In genomic region chr12:71710276-71711125, GRCh38 we compare ENCODE assay signal across 11 cellular contexts. TPM values are rescaled to one million over a fixed set of nuclear protein-coding genes. Genes with fewer than 3 reads are reported as not detected.
DNase-seq lines count a peak whose midpoint lies in the region; ATAC-seq and TF ChIP-seq lines count a peak whose summit lies in the region.
"Had no signal": no experiment of that assay in that cellular context is flagged by ENCODE, and none has a peak within 500 bp of the region (broad histone marks: within the 10 kb centered on the region; RNA-seq: fewer than 3 reads in every experiment).

No MANE protein-coding gene starts in this region.

- no peaks in the 10 kb centered on the region for H3K27me3 ChIP-seq in gastrocnemius medialis

- H3K27ac Mint-ChIP-seq in stimulated activated naive CD8-positive, alpha-beta T cell treated with anti-CD3 and anti-CD28 coated beads, Interleukin-15, amount 100 ng/mL, for 72 hours, result no peak overlapping the region
- H3K27ac Mint-ChIP-seq in naive thymus-derived CD8-positive, alpha-beta T cell, result no peak overlapping the region
- H3K27ac Mint-ChIP-seq: CD4-positive, CD25-positive, alpha-beta regulatory T cell had no signal

- no peak for TF ChIP-seq CTCF in gastrocnemius medialis (IDR thresholded peaks at IDR 0.05 in 4 of 5, conservative IDR thresholded peaks at IDR 0.05 in 1 of 5)

- no peak for TF ChIP-seq POLR2A in gastrocnemius medialis (IDR thresholded peaks at IDR 0.05)

- no peak for DNase-seq in stimulated activated naive CD8-positive, alpha-beta T cell treated with anti-CD3 and anti-CD28 coated beads, Interleukin-15, Interleukin-2, amounts not matched to agents 100 U/mL and 50 U/mL, for 24 hours
- DNase-seq in stimulated activated naive CD8-positive, alpha-beta T cell treated with anti-CD3 and anti-CD28 coated beads, Interleukin-15, amount 100 ng/mL, for 72 hours, result no peak
- peak; percentile 76 for DNase-seq in SW480 (ENCODE audit: low spot score)
- peak; percentile 37 for DNase-seq in fibroblast of the conjunctiva (ENCODE audit: low read depth)
- DNase-seq in naive thymus-derived CD8-positive, alpha-beta T cell, result no peak
- no peak for DNase-seq in gastrocnemius medialis
- DNase-seq: CD4-positive, CD25-positive, alpha-beta regulatory T cell; H7; NCI-H524 treated with DMSO at 0.1 percent for 48 hours had no signal

- POLR2A ChIA-PET in naive thymus-derived CD8-positive, alpha-beta T cell (lab: Charles Lee), result no interaction called here

- intact Hi-C loops in gastrocnemius medialis (cut with DNase I; ENCODE audit: low total_unique reads), result no loop called here

- H3K36me3 Mint-ChIP-seq in naive thymus-derived CD8-positive, alpha-beta T cell, result peaks cover 7 to 49% (median 38%) of the 10 kb centered on the region in 3 donors

- no peaks in the 10 kb centered on the region for H3K27me3 Mint-ChIP-seq in stimulated activated naive CD8-positive, alpha-beta T cell treated with anti-CD3 and anti-CD28 coated beads, Interleukin-15, amount 100 ng/mL, for 72 hours
- no peaks in the 10 kb centered on the region for H3K27me3 Mint-ChIP-seq in naive thymus-derived CD8-positive, alpha-beta T cell
- H3K27me3 Mint-ChIP-seq: CD4-positive, CD25-positive, alpha-beta regulatory T cell had no signal

- H3K4me3 Mint-ChIP-seq in stimulated activated naive CD8-positive, alpha-beta T cell treated with anti-CD3 and anti-CD28 coated beads, Interleukin-15, amount 100 ng/mL, for 72 hours, result no peak overlapping the region
- H3K4me3 Mint-ChIP-seq in naive thymus-derived CD8-positive, alpha-beta T cell, result no peak overlapping the region
- H3K4me3 Mint-ChIP-seq: CD4-positive, CD25-positive, alpha-beta regulatory T cell had no signal

- in situ Hi-C loops in gastrocnemius medialis (cut with MboI; ENCODE audit: low sequenced_read_pairs in 4 of 4), result no loop called here

- H3K27ac ChIP-seq in gastrocnemius medialis, result no peak overlapping the region

- no peaks in the 10 kb centered on the region for H3K4me1 ChIP-seq in gastrocnemius medialis

- H3K4me3 ChIP-seq in gastrocnemius medialis, result no peak overlapping the region

- H3K9me3 Mint-ChIP-seq in stimulated activated naive CD8-positive, alpha-beta T cell treated with anti-CD3 and anti-CD28 coated beads, Interleukin-15, amount 100 ng/mL, for 72 hours, result peaks cover 15 to 50% of the 10 kb centered on the region in 2 donors
- H3K9me3 Mint-ChIP-seq in naive thymus-derived CD8-positive, alpha-beta T cell, result peaks cover 9 to 54% (median 35%) of the 10 kb centered on the region in 9 donors

- peak; percentile 55 for ATAC-seq in stimulated activated naive CD8-positive, alpha-beta T cell treated with anti-CD3 and anti-CD28 coated beads, Interleukin-15, Interleukin-2, amounts not matched to agents 100 U/mL and 50 U/mL, for 24 hours
- no peak for ATAC-seq in stimulated activated naive CD8-positive, alpha-beta T cell treated with anti-CD3 and anti-CD28 coated beads, Interleukin-15, amount 100 ng/mL, for 72 hours
- no peak for ATAC-seq in naive thymus-derived CD8-positive, alpha-beta T cell
- ATAC-seq in HG03432 (IDR thresholded peaks at IDR 0.05; ENCODE audit: unreplicated experiment), result no peak
- ATAC-seq in HG02840 (IDR thresholded peaks at IDR 0.05; ENCODE audit: low FRiP score, unreplicated experiment), result no peak
- no peak for ATAC-seq in gastrocnemius medialis

- no peaks in the 10 kb centered on the region for H3K36me3 ChIP-seq in gastrocnemius medialis

- H3K4me1 Mint-ChIP-seq in stimulated activated naive CD8-positive, alpha-beta T cell treated with anti-CD3 and anti-CD28 coated beads, Interleukin-15, amount 100 ng/mL, for 72 hours, result no peaks in the 10 kb centered on the region
- peaks cover 2 to 9% (median 6%) of the 10 kb centered on the region in 4 donors for H3K4me1 Mint-ChIP-seq in naive thymus-derived CD8-positive, alpha-beta T cell

- no peaks in the 10 kb centered on the region for H3K9me3 ChIP-seq in gastrocnemius medialis

RNA-seq across cellular contexts. Expression of gene TMEM19, which starts 24.6 kb away (rescaled TPM):
- 10 to 100 TPM; 22.0 to 30.5 TPM for total RNA-seq in naive thymus-derived CD8-positive, alpha-beta T cell
- 10 to 100 TPM; 40.1 to 53.8 (median 43.5) TPM for polyA plus RNA-seq in naive thymus-derived CD8-positive, alpha-beta T cell
- total RNA-seq in gastrocnemius medialis, result 10 to 100 TPM in 3 of 4 donors, 1 to 10 TPM in 1; 9.3 to 47.0 (median 21.4) TPM

RNA-seq across cellular contexts. Expression of gene RAB21, which starts 44.2 kb away (rescaled TPM):
- 10 to 100 TPM; 73.9 to 88.5 TPM for total RNA-seq in naive thymus-derived CD8-positive, alpha-beta T cell
- 10 to 100 TPM; 22.3 to 41.0 (median 34.7) TPM for polyA plus RNA-seq in naive thymus-derived CD8-positive, alpha-beta T cell
- 10 to 100 TPM; 17.4 to 75.9 (median 45.7) TPM for total RNA-seq in gastrocnemius medialis

RNA-seq across cellular contexts. Expression of gene THAP2, which starts 46.4 kb away (rescaled TPM):
- total RNA-seq in naive thymus-derived CD8-positive, alpha-beta T cell, result 10 to 100 TPM; 14.3 to 15.8 TPM
- 10 to 100 TPM in 1 of 3 donors, 1 to 10 TPM in 2; 9.6 to 11.6 (median 9.7) TPM for polyA plus RNA-seq in naive thymus-derived CD8-positive, alpha-beta T cell
- 1 to 10 TPM in 3 of 4 donors, under 1 TPM in 1; 0.93 to 6.6 (median 3.2) TPM for total RNA-seq in gastrocnemius medialis

RNA-seq across cellular contexts. Expression of gene ZFC3H1, which starts 46.9 kb away (rescaled TPM):
- total RNA-seq in naive thymus-derived CD8-positive, alpha-beta T cell, result 100 to 1,000 TPM; 117 to 118 TPM
- polyA plus RNA-seq in naive thymus-derived CD8-positive, alpha-beta T cell, result 10 to 100 TPM; 19.1 to 28.5 (median 21.3) TPM
- total RNA-seq in gastrocnemius medialis, result 10 to 100 TPM in 2 of 4 donors, 1 to 10 TPM in 2; 6.5 to 26.4 (median 9.1) TPM

Comparison
In these comparisons a context has a peak if more than half of its experiments do, and no peak if none do; other contexts are left out.
1. DNase-seq: peak in SW480 (single experiment) and fibroblast of the conjunctiva (single experiment); none in stimulated activated naive CD8-positive, alpha-beta T cell treated with anti-CD3 and anti-CD28 coated beads, Interleukin-15, Interleukin-2, amounts not matched to agents 100 U/mL and 50 U/mL, for 24 hours (single experiment), stimulated activated naive CD8-positive, alpha-beta T cell treated with anti-CD3 and anti-CD28 coated beads, Interleukin-15, amount 100 ng/mL, for 72 hours (0 of 2), naive thymus-derived CD8-positive, alpha-beta T cell (0 of 10) and gastrocnemius medialis (0 of 2).